Comparison of ENCODE assay signal across 1 cellular context in genomic region chrX:40573763-40574162, GRCh38.
TF ChIP-seq lines count a peak whose summit lies in the region.

No MANE protein-coding gene starts in this region.

TF ChIP-seq in IMR-90, 13 proteins besides CTCF, POLR2A, EP300 and RAD21:
- TF ChIP-seq CHD1 (IDR thresholded peaks at IDR 0.05; ENCODE audit: low read depth, low read length), result no peak
- no peak for TF ChIP-seq RFX5 (IDR thresholded peaks at IDR 0.05; ENCODE audit: low read depth, low read length)
- TF ChIP-seq ELK1 (IDR thresholded peaks at IDR 0.05; ENCODE audit: borderline replicate concordance, low read depth, low read length), result no peak
- no peak for TF ChIP-seq USF2 (IDR thresholded peaks at IDR 0.05; ENCODE audit: low read depth, low read length)
- no peak for TF ChIP-seq BHLHE40 (IDR thresholded peaks at IDR 0.05; ENCODE audit: low read depth, low read length)
- no peak for TF ChIP-seq MXI1 (IDR thresholded peaks at IDR 0.05; ENCODE audit: borderline replicate concordance, low read depth, low read length)
- TF ChIP-seq RCOR1 (IDR thresholded peaks at IDR 0.05; ENCODE audit: insufficient replicate concordance, low read length), result no peak
- TF ChIP-seq MAZ (IDR thresholded peaks at IDR 0.05; ENCODE audit: borderline replicate concordance, low read depth, low read length), result no peak
- no peak for TF ChIP-seq CEBPB (IDR thresholded peaks at IDR 0.05; ENCODE audit: low read depth, low read length)
- TF ChIP-seq NFE2L2 (IDR thresholded peaks at IDR 0.05; ENCODE audit: low read depth, low read length), result no peak
- TF ChIP-seq MAFK (IDR thresholded peaks at IDR 0.05; ENCODE audit: low read depth, low read length), result no peak
- no peak for TF ChIP-seq SMC3 (IDR thresholded peaks at IDR 0.05; ENCODE audit: low read depth, low read length)
- no peak for TF ChIP-seq FOS (IDR thresholded peaks at IDR 0.05; ENCODE audit: low read depth, low read length)
